ENCODE assay signal across 16 cellular contexts in genomic region chr10:93369588-93370164, GRCh38.
DNase-seq lines count a peak whose midpoint lies in the region; ATAC-seq and TF ChIP-seq lines count a peak whose summit lies in the region.
"Had no signal": no experiment of that assay in that cellular context is flagged by ENCODE, and none has a peak within 500 bp of the region (broad histone marks: within the 10 kb centered on the region; RNA-seq: fewer than 3 reads in every experiment).

No MANE protein-coding gene starts in this region.

- peaks cover 17% of the 10 kb centered on the region for H3K27me3 Mint-ChIP-seq in T-helper 17 cell

- peaks cover 3% of the 10 kb centered on the region for H3K4me1 Mint-ChIP-seq in T-helper 17 cell

- H3K36me3 Mint-ChIP-seq in T-helper 17 cell (ENCODE audit: low read depth), result no peaks in the 10 kb centered on the region
- H3K36me3 Mint-ChIP-seq: CD8-positive, alpha-beta T cell had no signal

- DNase-seq in left ventricle myocardium superior, result no peak
- DNase-seq in left cardiac atrium, result no peak
- DNase-seq in T-helper 17 cell, result no peak
- peak; percentile 29 for DNase-seq in fibroblast of villous mesenchyme (ENCODE audit: low read depth)
- no peak for DNase-seq in stimulated activated naive CD4-positive, alpha-beta T cell treated with Interleukin-2 at 50 U/mL for 16 hours (lab: John Stamatoyannopoulos, UW)
- DNase-seq in NCI-H1417 treated with DMSO at 0.1 percent for 48 hours (lab: John Stamatoyannopoulos, UW), result no peak
- DNase-seq: CD8-positive, alpha-beta T cell; COR-L47; DMS153; DMS79 treated with DMSO at 0.1 percent for 48 hours; EL; H9 had no signal

- peak overlapping the region; percentile 21 for H3K27ac Mint-ChIP-seq in T-helper 17 cell
- H3K27ac Mint-ChIP-seq: CD14-positive monocyte; CD8-positive, alpha-beta T cell; GM23338; H9 had no signal

- H3K9me3 ChIP-seq in T-helper 17 cell (ENCODE audit: control insufficient read depth, low read length, poor library complexity, severe bottlenecking), result no peaks in the 10 kb centered on the region

- intact Hi-C loops in left ventricle myocardium superior (cut with micrococcal nuclease) (loop anchor here (5.0 kb wide), 1 partner anchor 123 kb away; no protein-coding TSS in a partner anchor), left cardiac atrium (cut with DNase I) (no loop called here)

- TF ChIP-seq CTCF in fibroblast of villous mesenchyme (IDR thresholded peaks at IDR 0.05; ENCODE audit: insufficient read depth, low read depth, low read length), result no peak

- no peak overlapping the region for H3K4me3 ChIP-seq in fibroblast of villous mesenchyme (ENCODE audit: low read depth, low read length)
- H3K4me3 ChIP-seq: GM23338 had no signal

- ATAC-seq in left ventricle myocardium superior, result peak; percentile 44
- no peak for ATAC-seq in left cardiac atrium
- ATAC-seq in T-helper 17 cell, result no peak
- no peak for ATAC-seq in HG03196 (IDR thresholded peaks at IDR 0.05; ENCODE audit: unreplicated experiment)
- ATAC-seq: CD8-positive, alpha-beta T cell; GM23338; HepG2 had no signal

- no peak overlapping the region for H3K4me3 Mint-ChIP-seq in T-helper 17 cell
- H3K4me3 Mint-ChIP-seq: CD14-positive monocyte; CD8-positive, alpha-beta T cell; GM23338; H9 had no signal
